1 cellular context compared by ENCODE assay signal in the genomic region with DNA sequence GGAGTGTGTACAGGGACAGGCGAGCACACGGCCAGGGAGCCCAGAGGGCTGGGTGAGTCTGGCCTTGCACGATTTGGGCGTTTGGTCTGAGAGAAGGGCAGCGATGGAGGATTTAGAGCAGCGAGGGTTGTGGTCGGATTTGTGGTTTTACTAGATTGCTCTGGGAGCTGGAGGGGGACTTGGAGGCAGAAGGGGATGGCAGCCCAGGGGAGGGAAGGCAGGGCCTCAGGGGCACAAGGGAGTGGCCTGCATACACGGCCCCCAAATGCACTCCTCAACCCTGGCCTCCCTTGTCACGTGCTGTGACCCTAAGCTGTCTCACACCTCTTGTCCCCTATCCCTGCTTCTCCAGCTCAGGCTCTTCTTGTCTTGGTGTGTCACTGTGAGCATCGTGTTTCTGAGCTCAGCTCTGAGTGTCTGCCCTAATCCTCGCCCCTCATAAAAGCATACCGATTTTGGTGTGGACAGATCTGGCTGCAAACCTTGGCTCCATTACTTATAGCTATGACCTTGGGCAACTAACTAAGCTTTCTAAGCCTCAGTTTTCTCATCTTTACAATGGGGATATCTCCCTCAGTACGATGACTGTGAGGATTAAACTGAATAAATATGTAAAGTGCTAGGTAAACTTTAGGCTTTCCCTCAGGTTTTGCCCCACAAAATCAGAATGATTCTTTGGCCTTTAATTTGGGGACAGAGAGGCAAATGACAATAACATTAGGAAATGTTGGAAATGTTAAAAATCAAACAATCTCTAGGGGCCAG.
A peak's percentile ranks its signal among the peaks of the same experiment; 100 is the strongest.
TF ChIP-seq lines count a peak whose summit lies in the region.

No MANE protein-coding gene starts in this region.

TF ChIP-seq in HepG2, 621 proteins besides CTCF, POLR2A, EP300 and RAD21 (continued from another document):
- TF ChIP-seq, protein P1, sequence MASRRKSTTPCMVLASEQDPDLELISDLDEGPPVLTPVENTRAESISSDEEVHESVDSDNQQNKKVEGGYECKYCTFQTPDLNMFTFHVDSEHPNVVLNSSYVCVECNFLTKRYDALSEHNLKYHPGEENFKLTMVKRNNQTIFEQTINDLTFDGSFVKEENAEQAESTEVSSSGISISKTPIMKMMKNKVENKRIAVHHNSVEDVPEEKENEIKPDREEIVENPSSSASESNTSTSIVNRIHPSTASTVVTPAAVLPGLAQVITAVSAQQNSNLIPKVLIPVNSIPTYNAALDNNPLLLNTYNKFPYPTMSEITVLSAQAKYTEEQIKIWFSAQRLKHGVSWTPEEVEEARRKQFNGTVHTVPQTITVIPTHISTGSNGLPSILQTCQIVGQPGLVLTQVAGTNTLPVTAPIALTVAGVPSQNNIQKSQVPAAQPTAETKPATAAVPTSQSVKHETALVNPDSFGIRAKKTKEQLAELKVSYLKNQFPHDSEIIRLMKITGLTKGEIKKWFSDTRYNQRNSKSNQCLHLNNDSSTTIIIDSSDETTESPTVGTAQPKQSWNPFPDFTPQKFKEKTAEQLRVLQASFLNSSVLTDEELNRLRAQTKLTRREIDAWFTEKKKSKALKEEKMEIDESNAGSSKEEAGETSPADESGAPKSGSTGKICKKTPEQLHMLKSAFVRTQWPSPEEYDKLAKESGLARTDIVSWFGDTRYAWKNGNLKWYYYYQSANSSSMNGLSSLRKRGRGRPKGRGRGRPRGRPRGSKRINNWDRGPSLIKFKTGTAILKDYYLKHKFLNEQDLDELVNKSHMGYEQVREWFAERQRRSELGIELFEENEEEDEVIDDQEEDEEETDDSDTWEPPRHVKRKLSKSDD (CRISPR knock-in tag; IDR thresholded peaks at IDR 0.05; ENCODE audit: low read depth), result no peak
- TF ChIP-seq CHD4 (IDR thresholded peaks at IDR 0.05; ENCODE audit: borderline replicate concordance, low read length) (peak; percentile 79; the same call in 1 of the 2 replicates), ZMYM3 (CRISPR knock-in tag; IDR thresholded peaks at IDR 0.05) (peak; percentile 80), EHMT2 (IDR thresholded peaks at IDR 0.05; ENCODE audit: borderline replicate concordance, low read depth, low read length) (no peak), ZNF589 (CRISPR knock-in tag; conservative IDR thresholded peaks at IDR 0.05) (0 out of 2 replicates have a peak, but pooled peaks have one; percentile 15), ZNF709 (CRISPR knock-in tag; IDR thresholded peaks at IDR 0.05) (no peak), ZNF629 (CRISPR knock-in tag; conservative IDR thresholded peaks at IDR 0.05) (peak; percentile 96)
